8 cellular contexts compared by ENCODE assay signal in the genomic region with DNA sequence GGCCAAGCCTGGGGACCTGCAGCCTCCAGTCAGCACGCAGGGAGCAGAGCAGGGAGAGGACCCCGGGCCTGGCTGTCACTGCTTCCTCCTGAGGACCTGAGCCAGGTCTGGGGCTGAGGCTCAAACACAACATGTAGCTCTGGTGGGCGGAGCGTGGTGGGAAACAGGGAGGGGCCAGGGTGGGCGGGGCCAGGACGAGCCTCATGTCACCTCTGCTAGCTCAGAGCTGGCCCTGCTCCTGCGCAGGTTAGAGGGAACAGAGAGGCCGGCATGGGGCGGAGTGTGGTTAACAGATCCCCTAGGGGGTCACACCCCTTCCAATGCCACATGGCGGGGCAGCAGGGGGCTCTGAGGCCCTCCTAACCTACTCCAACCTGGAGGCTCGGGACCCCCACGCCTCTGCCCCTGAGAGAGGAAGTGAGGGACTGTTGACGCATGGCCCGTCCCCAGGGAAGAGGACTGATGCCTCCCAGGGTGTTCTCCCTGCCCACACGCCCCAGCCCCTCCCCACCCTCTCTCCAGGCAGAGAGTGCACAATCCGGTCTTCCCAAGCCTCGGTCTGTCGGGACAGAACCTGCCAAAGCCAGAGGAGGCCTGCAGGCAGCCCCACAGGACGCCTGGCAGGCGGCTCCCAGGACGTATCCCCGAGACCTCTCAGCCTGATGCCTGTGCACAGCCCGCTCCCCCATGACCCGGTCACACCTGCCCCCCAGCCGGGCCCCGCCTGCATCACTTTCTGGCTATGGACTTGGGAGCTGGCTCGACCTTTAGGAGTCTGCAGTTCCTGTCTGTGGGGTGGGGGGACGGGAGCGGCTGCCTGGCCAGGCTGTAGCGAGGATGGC. TPM values are rescaled to one million over a fixed set of nuclear protein-coding genes. Genes with fewer than 3 reads are reported as not detected.
DNase-seq lines count a peak whose midpoint lies in the region; ATAC-seq and TF ChIP-seq lines count a peak whose summit lies in the region.

No MANE protein-coding gene starts in this region.

- H3K4me1 Mint-ChIP-seq in progenitor cell of endocrine pancreas (ENCODE audit: low read depth) = peaks cover 31% of the 10 kb centered on the region

- H3K9me3 ChIP-seq in DOHH2 (ENCODE audit: control insufficient read depth, insufficient read depth, low read length) = no peaks in the 10 kb centered on the region
- no peaks in the 10 kb centered on the region for H3K9me3 ChIP-seq in HUES6 (ENCODE audit: control insufficient read depth, insufficient read depth, low read depth, low read length)
- H3K9me3 ChIP-seq in gastrocnemius medialis = no peaks in the 10 kb centered on the region

- H3K27ac Mint-ChIP-seq in progenitor cell of endocrine pancreas = no peak overlapping the region

- peaks cover 27% of the 10 kb centered on the region for H3K36me3 ChIP-seq in DOHH2 (ENCODE audit: control insufficient read depth, low read length)
- H3K36me3 ChIP-seq in HUES6 (ENCODE audit: control insufficient read depth, insufficient read depth, low read length) = no peaks in the 10 kb centered on the region
- no peaks in the 10 kb centered on the region for H3K36me3 ChIP-seq in gastrocnemius medialis

- DNase-seq in activated T-cell treated with anti-CD3 and anti-CD28 coated beads, Interleukin-2, amount 50 U/mL, for 48 hours = peak; percentile 60 to 62
- DNase-seq in left kidney (ENCODE audit: low read depth, low spot score) (peak; percentile 83), progenitor cell of endocrine pancreas (ENCODE audit: low spot score, unreplicated experiment) (no peak), HPDE6-E6E7 (ENCODE audit: extremely low spot score) (no peak), gastrocnemius medialis (no peak)

- in situ Hi-C loops in gastrocnemius medialis (cut with MboI; ENCODE audit: low sequenced_read_pairs in 4 of 4) = no loop called here

- TF ChIP-seq CTCF in DOHH2 (IDR thresholded peaks at IDR 0.05; ENCODE audit: low read depth, low read length, poor library complexity, severe bottlenecking) (no peak), progenitor cell of endocrine pancreas (IDR thresholded peaks at IDR 0.05; ENCODE audit: unreplicated experiment) (no peak), gastrocnemius medialis (IDR thresholded peaks at IDR 0.05 in 4 of 5, conservative IDR thresholded peaks at IDR 0.05 in 1 of 5) (no peak)

- peak overlapping the region; percentile 60 for H3K4me2 ChIP-seq in DOHH2 (ENCODE audit: low read length)

- no peak overlapping the region for H3K4me3 ChIP-seq in DOHH2 (ENCODE audit: low read length)
- H3K4me3 ChIP-seq in HUES6 (ENCODE audit: low read depth, low read length) = peak overlapping the region; percentile 41
- no peak overlapping the region for H3K4me3 ChIP-seq in gastrocnemius medialis

- intact Hi-C loops in gastrocnemius medialis (cut with DNase I; ENCODE audit: low total_unique reads) = no loop called here

- no peak overlapping the region for H3K27ac ChIP-seq in DOHH2 (ENCODE audit: low read depth, low read length)
- H3K27ac ChIP-seq in HUES6 (ENCODE audit: low read depth, low read length) = no peak overlapping the region
- H3K27ac ChIP-seq in gastrocnemius medialis = no peak overlapping the region

- ATAC-seq in HG03469 (IDR thresholded peaks at IDR 0.05; ENCODE audit: unreplicated experiment) = no peak
- no peak for ATAC-seq in gastrocnemius medialis

- H3K4me1 ChIP-seq in DOHH2 (ENCODE audit: control insufficient read depth, low read length) (peaks cover 46% of the 10 kb centered on the region), HUES6 (ENCODE audit: control insufficient read depth, insufficient read depth, low read length) (peaks cover 43% of the 10 kb centered on the region), gastrocnemius medialis (peaks cover 18 to 51% of the 10 kb centered on the region in 2 donors)

- H3K4me3 Mint-ChIP-seq in progenitor cell of endocrine pancreas (ENCODE audit: low read depth) = no peak overlapping the region

- H3K27me3 ChIP-seq in DOHH2 (ENCODE audit: control insufficient read depth, low read length) = no peaks in the 10 kb centered on the region
- H3K27me3 ChIP-seq in HUES6 (ENCODE audit: control insufficient read depth, insufficient read depth, low read length) = peaks cover 90% of the 10 kb centered on the region; the same call in 1 of the 2 replicates
- peaks cover 3 to 21% (median 4%) of the 10 kb centered on the region in 3 donors for H3K27me3 ChIP-seq in gastrocnemius medialis

- H3K9me2 ChIP-seq in DOHH2 (replicated peaks; ENCODE audit: control insufficient read depth, low read length) = no peaks in the 10 kb centered on the region

- H3K27me3 Mint-ChIP-seq in progenitor cell of endocrine pancreas = no peaks in the 10 kb centered on the region

- H3F3A ChIP-seq in DOHH2 (ENCODE audit: control insufficient read depth, insufficient read depth) = 0 out of 2 replicates have a peak, but pooled peaks cover 4% of the 10 kb centered on the region

- no peaks in the 10 kb centered on the region for H3K36me3 Mint-ChIP-seq in progenitor cell of endocrine pancreas (ENCODE audit: insufficient read depth)

- peaks cover 30% of the 10 kb centered on the region for H4K20me1 ChIP-seq in DOHH2 (ENCODE audit: control insufficient read depth, insufficient read depth, low read depth, low read length)

- H3K79me2 ChIP-seq in DOHH2 (ENCODE audit: control insufficient read depth, low read length) = peaks cover 99% of the 10 kb centered on the region

- H3K9ac ChIP-seq in HUES6 (ENCODE audit: low read length) = no peak overlapping the region

- no peaks in the 10 kb centered on the region for H3K9me3 Mint-ChIP-seq in progenitor cell of endocrine pancreas (ENCODE audit: low read depth)

- no peak for TF ChIP-seq POLR2A in gastrocnemius medialis (IDR thresholded peaks at IDR 0.05)

RNA-seq across cellular contexts. Expression of a gene that starts 15.2 kb away (rescaled TPM):
- 37.7 and 44.7 TPM in 2 replicates for total RNA-seq in progenitor cell of endocrine pancreas
- total RNA-seq in gastrocnemius medialis = 10 to 100 TPM in 3 of 4 donors, 1 to 10 TPM in 1; 9.0 to 37.0 (median 16.5) TPM

RNA-seq across cellular contexts. Expression of a gene that starts 33.8 kb away (rescaled TPM):
- total RNA-seq in progenitor cell of endocrine pancreas = 22.8 and 25.3 TPM in 2 replicates
- total RNA-seq in gastrocnemius medialis = 1 to 10 TPM in 1 of 4 donors, under 1 TPM in 2, not detected in 1; 0.31 to 2.5 (median 0.42) TPM

RNA-seq across cellular contexts. Expression of a gene that starts 41.9 kb away (rescaled TPM):
- total RNA-seq in progenitor cell of endocrine pancreas (100 and 115 TPM in 2 replicates), gastrocnemius medialis (10 to 100 TPM; 56.2 to 78.7 (median 62.4) TPM)

Comparison
In these comparisons a context has a peak if more than half of its experiments do, and no peak if none do; other contexts are left out.
1. DNase-seq: peak in activated T-cell treated with anti-CD3 and anti-CD28 coated beads, Interleukin-2, amount 50 U/mL, for 48 hours (2 of 2) and left kidney (single experiment); none in progenitor cell of endocrine pancreas (single experiment), HPDE6-E6E7 (single experiment) and gastrocnemius medialis (0 of 2).